2 cellular contexts compared by ENCODE assay signal in genomic region chr20:1396264-1396663, GRCh38.
TF ChIP-seq lines count a peak whose summit lies in the region.

No MANE protein-coding gene starts in this region.

TF ChIP-seq in SK-N-SH, 30 proteins besides CTCF, POLR2A, EP300 and RAD21 (continued from another document):
- TF ChIP-seq REST (IDR thresholded peaks at IDR 0.05; ENCODE audit: low read depth, low read length), result no peak
- TF ChIP-seq, protein P1, sequence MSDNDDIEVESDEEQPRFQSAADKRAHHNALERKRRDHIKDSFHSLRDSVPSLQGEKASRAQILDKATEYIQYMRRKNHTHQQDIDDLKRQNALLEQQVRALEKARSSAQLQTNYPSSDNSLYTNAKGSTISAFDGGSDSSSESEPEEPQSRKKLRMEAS (IDR thresholded peaks at IDR 0.05; ENCODE audit: low read depth), result no peak
- no peak for TF ChIP-seq TAF1 (IDR thresholded peaks at IDR 0.05; ENCODE audit: borderline replicate concordance, low read depth, low read length)
- no peak for TF ChIP-seq USF2 (IDR thresholded peaks at IDR 0.05; ENCODE audit: borderline replicate concordance, low read depth, low read length)
- TF ChIP-seq JUND (IDR thresholded peaks at IDR 0.05), result no peak
- no peak for TF ChIP-seq RFX5 (IDR thresholded peaks at IDR 0.05; ENCODE audit: low read length)
- no peak for TF ChIP-seq EZH2phosphoT487 (IDR thresholded peaks at IDR 0.05; ENCODE audit: borderline replicate concordance, low read depth)
- TF ChIP-seq, protein P2, sequence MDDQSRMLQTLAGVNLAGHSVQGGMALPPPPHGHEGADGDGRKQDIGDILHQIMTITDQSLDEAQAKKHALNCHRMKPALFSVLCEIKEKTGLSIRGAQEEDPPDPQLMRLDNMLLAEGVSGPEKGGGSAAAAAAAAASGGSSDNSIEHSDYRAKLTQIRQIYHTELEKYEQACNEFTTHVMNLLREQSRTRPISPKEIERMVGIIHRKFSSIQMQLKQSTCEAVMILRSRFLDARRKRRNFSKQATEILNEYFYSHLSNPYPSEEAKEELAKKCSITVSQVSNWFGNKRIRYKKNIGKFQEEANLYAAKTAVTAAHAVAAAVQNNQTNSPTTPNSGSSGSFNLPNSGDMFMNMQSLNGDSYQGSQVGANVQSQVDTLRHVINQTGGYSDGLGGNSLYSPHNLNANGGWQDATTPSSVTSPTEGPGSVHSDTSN (IDR thresholded peaks at IDR 0.05), result no peak
- no peak for TF ChIP-seq NFIC (IDR thresholded peaks at IDR 0.05; ENCODE audit: borderline replicate concordance)
- TF ChIP-seq RCOR1 (IDR thresholded peaks at IDR 0.05; ENCODE audit: low read length), result no peak
- TF ChIP-seq FOXJ3 (CRISPR knock-in tag; IDR thresholded peaks at IDR 0.05), result no peak
- no peak for TF ChIP-seq YY1 (IDR thresholded peaks at IDR 0.05; ENCODE audit: low read depth)
- TF ChIP-seq, protein P3, sequence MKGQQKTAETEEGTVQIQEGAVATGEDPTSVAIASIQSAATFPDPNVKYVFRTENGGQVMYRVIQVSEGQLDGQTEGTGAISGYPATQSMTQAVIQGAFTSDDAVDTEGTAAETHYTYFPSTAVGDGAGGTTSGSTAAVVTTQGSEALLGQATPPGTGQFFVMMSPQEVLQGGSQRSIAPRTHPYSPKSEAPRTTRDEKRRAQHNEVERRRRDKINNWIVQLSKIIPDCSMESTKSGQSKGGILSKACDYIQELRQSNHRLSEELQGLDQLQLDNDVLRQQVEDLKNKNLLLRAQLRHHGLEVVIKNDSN (IDR thresholded peaks at IDR 0.05; ENCODE audit: borderline replicate concordance, low read depth), result no peak
- TF ChIP-seq MEF2A (IDR thresholded peaks at IDR 0.05; ENCODE audit: borderline replicate concordance, low read depth), result no peak
- no peak for TF ChIP-seq MXI1 (IDR thresholded peaks at IDR 0.05; ENCODE audit: low read depth, low read length)
- no peak for TF ChIP-seq GATA2 (CRISPR knock-in tag; IDR thresholded peaks at IDR 0.05)
- no peak for TF ChIP-seq ZBTB33 (IDR thresholded peaks at IDR 0.05; ENCODE audit: borderline replicate concordance, low read depth)
- no peak for TF ChIP-seq NRF1 (IDR thresholded peaks at IDR 0.05; ENCODE audit: low read depth, low read length)

TF ChIP-seq in SK-N-SH treated with all-trans-retinoic acid at 6 μM for 48 hours, 23 proteins besides CTCF, POLR2A, EP300 and RAD21 (continued from another document):
- TF ChIP-seq PATZ1 (CRISPR knock-in tag; IDR thresholded peaks at IDR 0.05; ENCODE audit: borderline replicate concordance) (no peak), ISL1 (CRISPR knock-in tag; IDR thresholded peaks at IDR 0.05) (no peak), OSR1 (CRISPR knock-in tag; IDR thresholded peaks at IDR 0.05) (no peak), TSHZ2 (CRISPR knock-in tag; IDR thresholded peaks at IDR 0.05) (no peak)
